In the genomic region with DNA sequence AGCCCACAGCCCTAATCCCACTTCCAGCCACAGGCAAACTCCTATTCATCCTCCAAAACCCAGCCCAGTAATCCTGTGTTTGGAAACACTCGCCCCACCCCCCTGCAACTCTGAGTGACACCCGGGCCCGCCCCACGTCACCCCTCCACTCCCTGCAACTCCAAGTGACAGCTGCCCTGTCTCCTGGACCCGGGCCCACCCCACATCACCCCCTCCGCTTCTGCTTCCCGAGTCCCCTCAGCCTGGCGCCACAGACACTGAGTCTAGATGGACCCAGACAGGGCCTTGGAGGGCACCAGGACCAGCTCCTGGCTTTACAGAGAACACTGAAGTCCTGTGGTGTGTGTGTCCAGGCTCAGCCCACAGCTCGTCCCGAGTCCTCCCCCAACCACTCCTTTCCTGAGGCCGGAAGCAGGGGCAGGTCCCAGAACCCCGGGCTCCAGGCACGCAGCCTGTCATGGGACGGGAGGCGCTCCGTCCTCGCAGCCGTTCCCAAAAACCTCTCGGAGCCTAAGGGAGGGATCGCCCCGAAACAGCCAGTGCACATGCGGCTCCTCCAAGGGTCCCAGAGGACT, we compare ENCODE assay signal across 17 cellular contexts. TPM values are rescaled to one million over a fixed set of nuclear protein-coding genes. Genes with fewer than 3 reads are reported as not detected.
DNase-seq lines count a peak whose midpoint lies in the region; ATAC-seq and TF ChIP-seq lines count a peak whose summit lies in the region.
"Had no signal": no experiment of that assay in that cellular context is flagged by ENCODE, and none has a peak within 500 bp of the region (broad histone marks: within the 10 kb centered on the region; RNA-seq: fewer than 3 reads in every experiment).

No MANE protein-coding gene starts in this region.

- H4K8ac ChIP-seq in IMR-90 (ENCODE audit: low read depth in 2 of 2, low read length in 2 of 2), result no peak overlapping the region

- dilution Hi-C loops in IMR-90 (cut with HindIII; ENCODE audit: low sequenced_read_pairs, unreplicated experiment), result no loop called here

- H4K5ac ChIP-seq in IMR-90 (ENCODE audit: low read depth, low read length), result no peak overlapping the region

- POLR2A ChIA-PET in IMR-90 (lab: Charles Lee; ENCODE audit: unreplicated experiment), result no interaction called here

- H4K20me1 ChIP-seq in IMR-90 (ENCODE audit: insufficient read depth, low read length), result peaks cover 98% of the 10 kb centered on the region

- H3K4ac ChIP-seq in IMR-90 (ENCODE audit: low read depth, low read length), result no peak overlapping the region

- TF ChIP-seq POLR2A in IMR-90 (IDR thresholded peaks at IDR 0.05; ENCODE audit: low read depth, low read length), result no peak

- CTCF ChIA-PET in IMR-90 (lab: Yijun Ruan, JAX), result no interaction called here

- peaks cover 6% of the 10 kb centered on the region for H3K36me3 ChIP-seq in IMR-90 (ENCODE audit: control insufficient read depth, insufficient read depth, low read length)
- no peaks in the 10 kb centered on the region for H3K36me3 ChIP-seq in liver (ENCODE audit: control insufficient read depth in 4 of 4, insufficient read depth in 3 of 4, low read depth in 1 of 4, low read length in 3 of 4)
- H3K36me3 ChIP-seq in H7 (replicated peaks; ENCODE audit: control insufficient read depth, insufficient read depth, low read length), result no peaks in the 10 kb centered on the region
- H3K36me3 ChIP-seq in ascending aorta, result peaks cover 3 to 8% of the 10 kb centered on the region in 2 donors

- H3K4me3 ChIP-seq in IMR-90 (ENCODE audit: insufficient read depth, low read depth, low read length) (no peak overlapping the region), liver (ENCODE audit: low read depth in 1 of 3, low read length in 3 of 3) (no peak overlapping the region), H7 (ENCODE audit: insufficient read depth, low read depth, low read length) (no peak overlapping the region), ascending aorta (no peak overlapping the region)

- no TSS peak for BruUV-seq in IMR-90 (replicated peaks; lab: Mats Ljungman, UMichigan)

- H2BK5ac ChIP-seq in IMR-90 (ENCODE audit: low read depth, low read length, poor library complexity, severe bottlenecking), result no peak overlapping the region

- no peak overlapping the region for H2BK15ac ChIP-seq in IMR-90 (ENCODE audit: low read depth, low read length)

- in situ Hi-C loops in IMR-90 (cut with MboI; ENCODE audit: low sequenced_read_pairs), result no loop called here

- H3K4me1 Mint-ChIP-seq in dendritic cell treated with granulocyte-macrophage colony-stimulating factor and Interleukin-4, amounts not matched to agents 40 ng/mL and 50 ng/mL, for 4 days (ENCODE audit: low read depth), result peaks cover 83% of the 10 kb centered on the region
- peaks cover 38 to 82% of the 10 kb centered on the region in 2 donors for H3K4me1 Mint-ChIP-seq in stimulated activated naive B cell treated with anti-CD40 and anti-IgM and Interleukin-4, amounts not matched to agents 10 μg/mL and 1 μg/mL and 100 μg/mL, for 72 hours

- no peak for ATAC-seq in IMR-90 (ENCODE audit: low read depth)
- no peak for ATAC-seq in stimulated activated naive B cell treated with anti-CD40 and anti-IgM and Interleukin-4, amounts not matched to agents 10 μg/mL and 1 μg/mL and 100 μg/mL, for 72 hours (replicated peaks)
- ATAC-seq: esophagus mucosa; naive thymus-derived CD4-positive, alpha-beta T cell had no signal

- no peak overlapping the region for H3K27ac ChIP-seq in IMR-90 (ENCODE audit: insufficient read depth, low read length)
- H3K27ac ChIP-seq in liver (ENCODE audit: low read depth in 1 of 2, low read length in 2 of 2), result peak overlapping the region; percentile 62 to 75
- no peak overlapping the region for H3K27ac ChIP-seq in ascending aorta

- peaks cover 82% of the 10 kb centered on the region for H3K36me3 Mint-ChIP-seq in dendritic cell treated with granulocyte-macrophage colony-stimulating factor and Interleukin-4, amounts not matched to agents 40 ng/mL and 50 ng/mL, for 4 days (ENCODE audit: low read depth)
- peaks cover 10 to 16% of the 10 kb centered on the region in 2 donors for H3K36me3 Mint-ChIP-seq in stimulated activated naive B cell treated with anti-CD40 and anti-IgM and Interleukin-4, amounts not matched to agents 10 μg/mL and 1 μg/mL and 100 μg/mL, for 72 hours
- H3K36me3 Mint-ChIP-seq: naive thymus-derived CD4-positive, alpha-beta T cell had no signal

- H2AK9ac ChIP-seq in IMR-90 (replicated peaks; ENCODE audit: low read depth, low read length, poor library complexity), result peak overlapping the region; percentile 42

- H3K9me3 ChIP-seq in IMR-90 (ENCODE audit: control insufficient read depth, insufficient read depth, low read length) (no peaks in the 10 kb centered on the region), liver (ENCODE audit: control insufficient read depth in 4 of 4, low read length in 3 of 4) (no peaks in the 10 kb centered on the region), ascending aorta (no peaks in the 10 kb centered on the region)

- no peak overlapping the region for H4K91ac ChIP-seq in IMR-90 (ENCODE audit: insufficient read depth, low read depth, low read length)

- no peak overlapping the region for H3K23ac ChIP-seq in IMR-90 (ENCODE audit: low read depth, low read length)

- H3K9ac ChIP-seq in IMR-90 (ENCODE audit: low read depth, low read length) (no peak overlapping the region), liver (ENCODE audit: low read depth in 1 of 2, low read length in 2 of 2) (no peak overlapping the region)

- peak overlapping the region; percentile 68 for H3K27ac Mint-ChIP-seq in dendritic cell treated with granulocyte-macrophage colony-stimulating factor and Interleukin-4, amounts not matched to agents 40 ng/mL and 50 ng/mL, for 4 days
- peak overlapping the region; percentile 9 for H3K27ac Mint-ChIP-seq in stimulated activated naive B cell treated with anti-CD40 and anti-IgM and Interleukin-4, amounts not matched to agents 10 μg/mL and 1 μg/mL and 100 μg/mL, for 72 hours

- H3K4me1 ChIP-seq in IMR-90 (ENCODE audit: control insufficient read depth, insufficient read depth, low read length) (no peaks in the 10 kb centered on the region), liver (ENCODE audit: control insufficient read depth in 4 of 4, insufficient read depth in 4 of 4, low read length in 3 of 4) (peaks cover 24 to 96% (median 80%) of the 10 kb centered on the region in 4 donors), ascending aorta (peaks cover 0 to 18% of the 10 kb centered on the region in 2 donors)

- WGBS in IMR-90 (ENCODE audit: extremely low coverage in 2 of 2, insufficient read length in 1 of 2), 2 experiments, result 88% methylated on average over 8 of the region's 22 CpGs; no CpG with 5 or more reads in 1 of the 2 experiments
- WGBS in liver, result 32% methylated on average over 22 of the region's 22 CpGs

- H2BK120ac ChIP-seq in IMR-90 (ENCODE audit: low read depth, low read length), result no peak overlapping the region

- no peak overlapping the region for H2AFZ ChIP-seq in IMR-90 (replicated peaks; ENCODE audit: low read length, poor library complexity)

- no peak for TF ChIP-seq CTCF in IMR-90 (conservative IDR thresholded peaks at IDR 0.05; ENCODE audit: low read depth, low read length)
- no peak for TF ChIP-seq CTCF in liver (IDR thresholded peaks at IDR 0.05; ENCODE audit: low read depth, low read length, missing input control)
- TF ChIP-seq CTCF in ascending aorta (IDR thresholded peaks at IDR 0.05), result no peak

- no peak overlapping the region for H3K14ac ChIP-seq in IMR-90 (replicated peaks; ENCODE audit: low read depth, low read length)

- H3K27me3 ChIP-seq in IMR-90 (ENCODE audit: control insufficient read depth, insufficient read depth, low read length) (no peaks in the 10 kb centered on the region), liver (ENCODE audit: control insufficient read depth in 4 of 4, insufficient read depth in 4 of 4, low read length in 3 of 4) (no peaks in the 10 kb centered on the region), H7 (ENCODE audit: control insufficient read depth, insufficient read depth, low read length) (no peaks in the 10 kb centered on the region), ascending aorta (no peaks in the 10 kb centered on the region)

- H2AK5ac ChIP-seq in IMR-90 (ENCODE audit: low read depth, low read length), result no peak overlapping the region

- intact Hi-C loops in IMR-90 (cut with micrococcal nuclease) (no loop called here), ascending aorta (cut with DNase I) (no loop called here)
- intact Hi-C loops in dendritic cell treated with granulocyte-macrophage colony-stimulating factor and Interleukin-4, amounts not matched to agents 40 ng/mL and 50 ng/mL, for 4 days (cut with micrococcal nuclease), result no loop called here

- DNase-seq in IMR-90, result no peak
- DNase-seq in stimulated activated naive B cell treated with anti-CD40 and anti-IgM and Interleukin-4, amounts not matched to agents 10 μg/mL and 1 μg/mL and 100 μg/mL, for 72 hours, result no peak
- no peak for DNase-seq in NCI-H524 treated with DMSO at 0.1 percent for 48 hours (lab: John Stamatoyannopoulos, UW)
- DNase-seq in epidermal melanocyte (ENCODE audit: insufficient read length, low spot score), result no peak
- DNase-seq in H7, result no peak
- DNase-seq in ascending aorta (ENCODE audit: low spot score in 2 of 2), result no peak
- DNase-seq: activated CD4-positive, CD25-positive, alpha-beta regulatory T cell; activated T-cell treated with anti-CD3 and anti-CD28 coated beads for 4 hours; aorta; naive thymus-derived CD4-positive, alpha-beta T cell; NCI-H526; stimulated activated CD4-positive, alpha-beta T cell treated with anti-CD3 and anti-CD28 coated beads, Interleukin-15, amount 100 ng/mL, for 24 hours; stimulated activated CD8-positive, alpha-beta memory T cell treated with anti-CD3 and anti-CD28 coated beads, Interleukin-4, amount 100 ng/mL, for 48 hours had no signal

- TF ChIP-seq RAD21 in IMR-90 (IDR thresholded peaks at IDR 0.05; ENCODE audit: low read length) (no peak), liver (IDR thresholded peaks at IDR 0.05) (no peak)

- H3K56ac ChIP-seq in IMR-90 (ENCODE audit: extremely low read depth, insufficient read depth, low read length), result no peak overlapping the region

- no peak overlapping the region for H3K4me2 ChIP-seq in IMR-90 (ENCODE audit: low read depth, low read length)

- H2BK20ac ChIP-seq in IMR-90 (ENCODE audit: low read depth, low read length), result no peak overlapping the region

- H3K79me1 ChIP-seq in IMR-90 (ENCODE audit: low read depth in 1 of 2, low read length in 2 of 2), result peaks cover 9 to 77% of the 10 kb centered on the region in 2 experiments; a peak in 3 of 4 replicates

- H3K18ac ChIP-seq in IMR-90 (ENCODE audit: low read depth, low read length), result no peak overlapping the region

- H3K4me3 Mint-ChIP-seq in dendritic cell treated with granulocyte-macrophage colony-stimulating factor and Interleukin-4, amounts not matched to agents 40 ng/mL and 50 ng/mL, for 4 days, result peak overlapping the region; percentile 44
- no peak overlapping the region for H3K4me3 Mint-ChIP-seq in stimulated activated naive B cell treated with anti-CD40 and anti-IgM and Interleukin-4, amounts not matched to agents 10 μg/mL and 1 μg/mL and 100 μg/mL, for 72 hours
- H3K4me3 Mint-ChIP-seq: CD14-positive monocyte had no signal

- H3K27me3 Mint-ChIP-seq in dendritic cell treated with granulocyte-macrophage colony-stimulating factor and Interleukin-4, amounts not matched to agents 40 ng/mL and 50 ng/mL, for 4 days, result no peaks in the 10 kb centered on the region
- H3K27me3 Mint-ChIP-seq in stimulated activated naive B cell treated with anti-CD40 and anti-IgM and Interleukin-4, amounts not matched to agents 10 μg/mL and 1 μg/mL and 100 μg/mL, for 72 hours, result no peaks in the 10 kb centered on the region
- H3K27me3 Mint-ChIP-seq: naive thymus-derived CD4-positive, alpha-beta T cell had no signal

- H3K9me3 Mint-ChIP-seq in dendritic cell treated with granulocyte-macrophage colony-stimulating factor and Interleukin-4, amounts not matched to agents 40 ng/mL and 50 ng/mL, for 4 days, result no peaks in the 10 kb centered on the region
- H3K9me3 Mint-ChIP-seq in stimulated activated naive B cell treated with anti-CD40 and anti-IgM and Interleukin-4, amounts not matched to agents 10 μg/mL and 1 μg/mL and 100 μg/mL, for 72 hours, result no peaks in the 10 kb centered on the region
- H3K9me3 Mint-ChIP-seq: CD14-positive monocyte; naive thymus-derived CD4-positive, alpha-beta T cell had no signal

- H3K9me1 ChIP-seq in IMR-90 (ENCODE audit: insufficient read depth, low read length), result no peaks in the 10 kb centered on the region

RNA-seq across cellular contexts. Expression of a gene that starts 7.7 kb away (rescaled TPM):
- total RNA-seq in IMR-90 (2012; rRNA removed) (1.4 and 2.5 TPM in 2 replicates), liver (10 to 100 TPM in 1 of 2 donors, 1 to 10 TPM in 1; 8.3 to 11.5 TPM), ascending aorta (45.1 TPM)
- polyA plus RNA-seq in IMR-90 (2012; rRNA removed) (39.2 and 63.7 TPM in 2 replicates), liver (10 to 100 TPM in 1 of 2 donors, 1 to 10 TPM in 1; 2.0 to 10.0 TPM)
- 13.1 and 26.8 TPM in 2 replicates for polyA plus RNA-seq in IMR-90 (2012; cell fraction: cytosol; rRNA removed)
- 185 and 1,091 TPM in 2 replicates for polyA plus RNA-seq in IMR-90 (2012; cell fraction: nucleus; rRNA removed; ENCODE audit: low replicate concordance)
- 19.8 and 21.9 TPM in 2 replicates for total RNA-seq in H7 (2014; rRNA removed; shearing (Covaris generic))

RNA-seq across cellular contexts. Expression of a gene that starts 22.8 kb away (rescaled TPM):
- 0.90 and 1.7 TPM in 2 replicates for total RNA-seq in IMR-90 (2012; rRNA removed)
- 13.1 and 31.4 TPM in 2 replicates for polyA plus RNA-seq in IMR-90 (2012; rRNA removed)
- 14.5 and 19.8 TPM in 2 replicates for polyA plus RNA-seq in IMR-90 (2012; cell fraction: cytosol; rRNA removed)
- polyA plus RNA-seq in IMR-90 (2012; cell fraction: nucleus; rRNA removed; ENCODE audit: low replicate concordance), result 18.0 and 29.0 TPM in 2 replicates
- total RNA-seq in liver, result 1 to 10 TPM; 4.4 to 7.6 TPM
- polyA plus RNA-seq in liver, result 10 to 100 TPM in 1 of 2 donors, 1 to 10 TPM in 1; 1.2 to 14.8 TPM
- 20.5 and 21.2 TPM in 2 replicates for total RNA-seq in H7 (2014; rRNA removed; shearing (Covaris generic))
- 15.2 TPM for total RNA-seq in ascending aorta

RNA-seq across cellular contexts. Expression of a gene that starts 28.6 kb away (rescaled TPM):
- 1.4 and 1.6 TPM in 2 replicates for total RNA-seq in IMR-90 (2012; rRNA removed)
- polyA plus RNA-seq in IMR-90 (2012; rRNA removed), result 8.1 and 9.0 TPM in 2 replicates
- 3.2 and 5.2 TPM in 2 replicates for polyA plus RNA-seq in IMR-90 (2012; cell fraction: cytosol; rRNA removed)
- polyA plus RNA-seq in IMR-90 (2012; cell fraction: nucleus; rRNA removed; ENCODE audit: low replicate concordance), result 28.0 and 38.9 TPM in 2 replicates
- 1 to 10 TPM in 1 of 2 donors, under 1 TPM in 1; 0.50 to 3.1 TPM for total RNA-seq in liver
- under 1 TPM; 0.42 to 0.53 TPM for polyA plus RNA-seq in liver
- total RNA-seq in H7 (2014; rRNA removed; shearing (Covaris generic)), result 5.8 and 7.4 TPM in 2 replicates
- 0.11 TPM for total RNA-seq in ascending aorta

RNA-seq across cellular contexts. Expression of a gene that starts 44.7 kb away (rescaled TPM):
- total RNA-seq in IMR-90 (2012; rRNA removed) (31.9 and 37.8 TPM in 2 replicates), liver (10 to 100 TPM; 25.4 to 28.6 TPM), ascending aorta (278 TPM)
- polyA plus RNA-seq in IMR-90 (2012; rRNA removed) (76.2 and 111 TPM in 2 replicates), liver (10 to 100 TPM in 1 of 2 donors, 1 to 10 TPM in 1; 8.1 to 30.2 TPM)
- polyA plus RNA-seq in IMR-90 (2012; cell fraction: cytosol; rRNA removed), result 52.5 and 129 TPM in 2 replicates
- 86.9 and 244 TPM in 2 replicates for polyA plus RNA-seq in IMR-90 (2012; cell fraction: nucleus; rRNA removed; ENCODE audit: low replicate concordance)
- total RNA-seq in H7 (2014; rRNA removed; shearing (Covaris generic)), result 87.0 and 134 TPM in 2 replicates

Comparison
In these comparisons a context has a peak if more than half of its experiments do, and no peak if none do; other contexts are left out.
1. H3K27ac ChIP-seq: peak in liver (2 of 2); none in IMR-90 (single experiment) and ascending aorta (0 of 2).